ENCODE assay signal across 13 cellular contexts in the genomic region with DNA sequence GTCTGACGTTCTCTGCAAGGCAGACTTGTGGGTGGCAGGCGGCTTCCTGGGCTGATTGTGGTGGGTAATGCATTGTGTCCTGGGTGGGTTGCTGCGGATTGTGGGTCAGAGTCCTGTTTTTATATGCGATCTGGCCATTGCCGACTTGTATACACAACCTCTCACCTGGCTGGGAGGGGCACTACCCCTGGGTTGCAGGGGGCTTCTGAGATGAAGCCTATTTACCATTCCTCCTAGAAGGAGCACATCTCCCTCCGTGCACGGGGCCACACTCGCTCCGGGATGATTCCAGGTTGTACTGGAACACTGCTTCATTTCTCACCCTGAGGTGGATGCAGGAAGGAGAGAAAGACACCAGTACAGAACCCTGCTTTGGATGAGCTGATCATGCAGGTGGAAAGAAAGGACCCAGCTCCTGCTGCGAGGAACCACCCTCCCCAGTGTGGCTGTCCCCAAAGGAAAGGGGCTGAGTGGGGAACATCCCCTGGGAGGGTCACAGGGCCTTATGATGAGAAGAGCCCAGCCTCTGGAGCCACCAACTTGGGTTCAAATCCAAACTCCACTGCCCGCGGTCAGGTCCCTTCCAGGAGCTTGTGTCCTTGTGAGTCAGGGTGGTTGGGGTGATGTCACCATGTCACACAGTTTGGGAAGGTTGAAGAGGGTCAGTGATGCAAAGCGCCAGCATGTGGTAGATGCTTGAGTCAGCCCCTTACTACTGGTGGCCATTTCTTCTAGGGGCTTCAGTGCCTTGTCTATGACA.
"Had no signal": no experiment of that assay in that cellular context is flagged by ENCODE, and none has a peak within 500 bp of the region (broad histone marks: within the 10 kb centered on the region; RNA-seq: fewer than 3 reads in every experiment).

No MANE protein-coding gene starts in this region.

- DNase-seq: activated naive CD4-positive, alpha-beta T cell treated with Interleukin-2 at 50 U/mL for 16 hours; cerebellar nuclear complex; cortex of kidney; left cardiac atrium; mesenchymal stem cell; nucleus accumbens; retina; T-helper 1 cell; T-helper 9 cell had no signal

- H3K9me3 Mint-ChIP-seq: activated T-helper 2 cell treated with anti-CD3 and anti-CD28 coated beads, Interferon-gamma antibody, Interleukin-2, Interleukin-4, amounts not matched to agents 10 μg/mL and 5 μg/mL and 100 μg/mL, durations not matched to agents 14 hours and 24 hours and 36 hours; stimulated activated naive CD8-positive, alpha-beta T cell treated with anti-CD3 and anti-CD28 coated beads, Interleukin-15, Interleukin-2, amounts not matched to agents 100 ng/mL and 50 ng/mL, for 24 hours had no signal

- H3K36me3 Mint-ChIP-seq: naive thymus-derived CD8-positive, alpha-beta T cell had no signal

- H3K27ac ChIP-seq: adrenal gland had no signal

- H3K4me1 ChIP-seq: adrenal gland had no signal

- H3K9me3 ChIP-seq: adrenal gland had no signal

- H3K27me3 Mint-ChIP-seq: stimulated activated naive CD8-positive, alpha-beta T cell treated with anti-CD3 and anti-CD28 coated beads, Interleukin-15, Interleukin-2, amounts not matched to agents 100 ng/mL and 50 ng/mL, for 24 hours had no signal

- H3K27me3 ChIP-seq: adrenal gland had no signal

- H3K4me3 Mint-ChIP-seq: naive thymus-derived CD8-positive, alpha-beta T cell; stimulated activated naive CD8-positive, alpha-beta T cell treated with anti-CD3 and anti-CD28 coated beads, Interleukin-15, Interleukin-2, amounts not matched to agents 100 ng/mL and 50 ng/mL, for 24 hours had no signal

- H3K27ac Mint-ChIP-seq: activated T-helper 2 cell treated with anti-CD3 and anti-CD28 coated beads, Interferon-gamma antibody, Interleukin-2, Interleukin-4, amounts not matched to agents 10 μg/mL and 5 μg/mL and 100 μg/mL, durations not matched to agents 14 hours and 24 hours and 36 hours; naive thymus-derived CD8-positive, alpha-beta T cell; stimulated activated naive CD8-positive, alpha-beta T cell treated with anti-CD3 and anti-CD28 coated beads, Interleukin-15, Interleukin-2, amounts not matched to agents 100 ng/mL and 50 ng/mL, for 24 hours had no signal

- H3K4me3 ChIP-seq: adrenal gland had no signal

- H3K36me3 ChIP-seq: adrenal gland had no signal
